25 cellular contexts compared by ENCODE assay signal in genomic region chr6:13847651-13848050, GRCh38.
"Had no signal": no experiment of that assay in that cellular context is flagged by ENCODE, and none has a peak within 500 bp of the region (broad histone marks: within the 10 kb centered on the region; RNA-seq: fewer than 3 reads in every experiment).

No MANE protein-coding gene starts in this region.

- H3K4me1 Mint-ChIP-seq: activated CD4-positive, alpha-beta T cell treated with anti-CD3 and anti-CD28 coated beads, Interleukin-2, amount 10 ng/mL, durations not matched to agents 24 days and 14 days; central memory CD8-positive, alpha-beta T cell had no signal

- H3K4me1 ChIP-seq: colonic mucosa, prostate gland, suprapubic skin, transverse colon had no signal

- H3K4me2 ChIP-seq: SK-N-SH had no signal

- ATAC-seq: activated T-cell treated with anti-CD3 and anti-CD28 coated beads, Interleukin-2, amount 50 U/mL, for 72 hours; esophagus mucosa; natural killer cell treated with Interleukin-12 subunit alpha and Interleukin-12 subunit beta and Interleukin-15 and Interleukin-18, amount 100 ng/mL, for 72 hours; right cardiac atrium; stimulated activated naive CD8-positive, alpha-beta T cell treated with anti-CD3 and anti-CD28 coated beads, Interleukin-15, amount 100 ng/mL, for 72 hours had no signal

- H3K4me3 ChIP-seq: colonic mucosa, lung, prostate gland, smooth muscle cell, suprapubic skin, transverse colon had no signal

- H3K27me3 ChIP-seq: brain microvascular endothelial cell, colonic mucosa, suprapubic skin, transverse colon had no signal

- H3K36me3 Mint-ChIP-seq: natural killer cell treated with Interleukin-12 subunit alpha and Interleukin-12 subunit beta and Interleukin-15 and Interleukin-18, amount 100 ng/mL, for 72 hours had no signal

- H3K9me3 ChIP-seq: colonic mucosa, prostate gland, SK-N-SH, suprapubic skin, transverse colon had no signal

- DNase-seq: activated CD4-positive, alpha-beta T cell treated with anti-CD3 and anti-CD28 coated beads, Interleukin-2, amount 10 ng/mL, durations not matched to agents 24 days and 14 days; activated CD4-positive, CD25-positive, alpha-beta regulatory T cell; activated CD8-positive, alpha-beta memory T cell treated with anti-CD3 and anti-CD28 coated beads, Interleukin-2, amount 50 U/mL, for 4 hours; activated effector memory CD4-positive, alpha-beta T cell treated with anti-CD3 and anti-CD28 coated beads, Interleukin-2, amount 50 U/mL, for 16 hours; activated naive CD4-positive, alpha-beta T cell treated with anti-CD3 and anti-CD28 coated beads, Interleukin-2, amount 50 U/mL, for 16 hours; activated T-cell treated with anti-CD3 and anti-CD28 coated beads, Interleukin-2, amount 50 U/mL, for 72 hours; aorta; brain microvascular endothelial cell; colonic mucosa; effector CD4-positive, alpha-beta T cell; islet precursor cell; right cardiac atrium; SK-N-SH; stimulated activated CD4-positive, alpha-beta T cell treated with anti-CD3 and anti-CD28 coated beads, Interleukin-4, amount 100 ng/mL, for 1 hour; stimulated activated naive CD8-positive, alpha-beta T cell treated with anti-CD3 and anti-CD28 coated beads, Interleukin-15, amount 100 ng/mL, for 72 hours; T-helper 1 cell; T1000; transverse colon had no signal

- H3K9me3 Mint-ChIP-seq: activated CD4-positive, alpha-beta T cell treated with anti-CD3 and anti-CD28 coated beads, Interleukin-2, amount 10 ng/mL, durations not matched to agents 24 days and 14 days; central memory CD8-positive, alpha-beta T cell; natural killer cell treated with Interleukin-12 subunit alpha and Interleukin-12 subunit beta and Interleukin-15 and Interleukin-18, amount 100 ng/mL, for 72 hours had no signal

- H3K9ac ChIP-seq: SK-N-SH had no signal

- H3K36me3 ChIP-seq: brain microvascular endothelial cell, colonic mucosa, prostate gland, suprapubic skin, transverse colon had no signal

- H3K27ac Mint-ChIP-seq: activated CD4-positive, alpha-beta T cell treated with anti-CD3 and anti-CD28 coated beads, Interleukin-2, amount 10 ng/mL, durations not matched to agents 24 days and 14 days; activated T-cell treated with anti-CD3 and anti-CD28 coated beads, Interleukin-2, amount 50 U/mL, for 72 hours; natural killer cell treated with Interleukin-12 subunit alpha and Interleukin-12 subunit beta and Interleukin-15 and Interleukin-18, amount 100 ng/mL, for 72 hours had no signal

- H3K4me3 Mint-ChIP-seq: activated CD4-positive, alpha-beta T cell treated with anti-CD3 and anti-CD28 coated beads, Interleukin-2, amount 10 ng/mL, durations not matched to agents 24 days and 14 days; activated T-cell treated with anti-CD3 and anti-CD28 coated beads, Interleukin-2, amount 50 U/mL, for 72 hours; central memory CD8-positive, alpha-beta T cell; natural killer cell treated with Interleukin-12 subunit alpha and Interleukin-12 subunit beta and Interleukin-15 and Interleukin-18, amount 100 ng/mL, for 72 hours; stimulated activated naive CD8-positive, alpha-beta T cell treated with anti-CD3 and anti-CD28 coated beads, Interleukin-15, amount 100 ng/mL, for 72 hours had no signal

- H3K27ac ChIP-seq: brain microvascular endothelial cell, colonic mucosa, prostate gland, suprapubic skin, transverse colon had no signal
